In genomic region chr16:21185659-21186325, GRCh38 we compare ENCODE assay signal across 37 cellular contexts. TPM values are rescaled to one million over a fixed set of nuclear protein-coding genes. Genes with fewer than 3 reads are reported as not detected.
"Had no signal": no experiment of that assay in that cellular context is flagged by ENCODE, and none has a peak within 500 bp of the region (broad histone marks: within the 10 kb centered on the region; RNA-seq: fewer than 3 reads in every experiment).

No MANE protein-coding gene starts in this region.

- H3K4me2 ChIP-seq: KMS-11 had no signal

- H3K27ac Mint-ChIP-seq: activated CD4-positive, alpha-beta T cell treated with anti-CD3 and anti-CD28 coated beads, Interleukin-2, amount 10 ng/mL, durations not matched to agents 7 days and 5 days; activated CD8-positive, alpha-beta T cell treated with anti-CD3 and anti-CD28 coated beads, Interleukin-2, amount 10 ng/mL, durations not matched to agents 7 days and 5 days; activated naive CD8-positive, alpha-beta T cell treated with anti-CD3 and anti-CD28 coated beads, Interleukin-2, amount 10 ng/mL, durations not matched to agents 7 days and 5 days; activated T-helper 1 cell treated with anti-CD3 and anti-CD28 coated beads, Interleukin-12 subunit alpha, Interleukin-12 subunit beta, Interleukin-2, Interleukin-4 antibody, amounts not matched to agents 30 ng/mL and 10 ng/mL and 1 ng/mL, durations not matched to agents 14 hours and 24 hours and 36 hours had no signal

- H3K27ac ChIP-seq: ascending aorta, body of pancreas, breast epithelium, KMS-11, RWPE1, SJCRH30, SK-N-MC, WERI-Rb-1 had no signal

- H3K9me3 ChIP-seq: ascending aorta, body of pancreas, breast epithelium, SJCRH30 had no signal

- H3K4me3 Mint-ChIP-seq: activated CD4-positive, alpha-beta T cell treated with anti-CD3 and anti-CD28 coated beads, Interleukin-2, amount 10 ng/mL, durations not matched to agents 7 days and 5 days; activated CD8-positive, alpha-beta T cell treated with anti-CD3 and anti-CD28 coated beads, Interleukin-2, amount 10 ng/mL, durations not matched to agents 7 days and 5 days; activated naive CD8-positive, alpha-beta T cell treated with anti-CD3 and anti-CD28 coated beads, Interleukin-2, amount 10 ng/mL, durations not matched to agents 7 days and 5 days; activated T-cell treated with anti-CD3 and anti-CD28 coated beads, Interleukin-2, amount 50 U/mL, for 4 hours; activated T-helper 1 cell treated with anti-CD3 and anti-CD28 coated beads, Interleukin-12 subunit alpha, Interleukin-12 subunit beta, Interleukin-2, Interleukin-4 antibody, amounts not matched to agents 30 ng/mL and 10 ng/mL and 1 ng/mL, durations not matched to agents 14 hours and 24 hours and 36 hours had no signal

- H3K36me3 ChIP-seq: SJCRH30 had no signal

- FAIRE-seq: RCC 7860 had no signal

- H3K4me3 ChIP-seq: ascending aorta, body of pancreas, breast epithelium, SJCRH30, SK-N-MC had no signal

- ATAC-seq: activated CD8-positive, alpha-beta T cell treated with anti-CD3 and anti-CD28 coated beads, Interleukin-2, amount 10 ng/mL, durations not matched to agents 7 days and 5 days; body of pancreas; PC-3 had no signal

- H3K9ac ChIP-seq: KMS-11 had no signal

- H3K4me1 Mint-ChIP-seq: activated naive CD8-positive, alpha-beta T cell treated with anti-CD3 and anti-CD28 coated beads, Interleukin-2, amount 10 ng/mL, durations not matched to agents 7 days and 5 days had no signal

- H3K4me1 ChIP-seq: breast epithelium, SJCRH30 had no signal

- DNase-seq: activated CD4-positive, alpha-beta T cell treated with anti-CD3 and anti-CD28 coated beads, Interleukin-2, amount 10 ng/mL, durations not matched to agents 7 days and 5 days; activated CD4-positive, alpha-beta T cell treated with anti-CD3 and anti-CD28 coated beads, Interleukin-2, amount 50 U/mL, for 48 hours; activated CD8-positive, alpha-beta T cell treated with anti-CD3 and anti-CD28 coated beads, Interleukin-2, amount 10 ng/mL, durations not matched to agents 7 days and 5 days; activated effector memory CD4-positive, alpha-beta T cell treated with Interleukin-2 at 50 U/mL for 16 hours; activated naive CD4-positive, alpha-beta T cell treated with anti-CD3 and anti-CD28 coated beads, Interleukin-2, amount 50 U/mL, for 16 hours; activated naive CD8-positive, alpha-beta T cell treated with anti-CD3 and anti-CD28 coated beads, Interleukin-2, amount 10 ng/mL, durations not matched to agents 7 days and 5 days; activated T-cell treated with anti-CD3 and anti-CD28 coated beads for 4 hours; activated T-cell treated with anti-CD3 and anti-CD28 coated beads, Interleukin-2, amount 50 U/mL, for 4 hours; amygdala; body of pancreas; NCI-H1092 treated with DMSO at 0.1 percent for 48 hours; NCI-H1417; NCI-H146; NCI-H187; NCI-H2029 treated with DMSO at 0.1 percent for 48 hours; NCI-H2107; NCI-H2171; NCI-H510A; NCI-H526; NCI-H748 treated with DMSO at 0.1 percent for 48 hours; NK-92 treated with Interleukin-12 subunit alpha and Interleukin-12 subunit beta, amount 100 ng/mL, for 24 hours; PC-3; SHP77; WERI-Rb-1 had no signal

- H3K27me3 ChIP-seq: ascending aorta, body of pancreas, breast epithelium, SJCRH30 had no signal

RNA-seq across cellular contexts. Expression of gene ZP2, which starts 25.6 kb away (rescaled TPM):
- total RNA-seq: activated CD4-positive, alpha-beta T cell treated with anti-CD3 and anti-CD28 coated beads, Interleukin-2, amount 10 ng/mL, durations not matched to agents 7 days and 5 days; activated CD8-positive, alpha-beta T cell treated with anti-CD3 and anti-CD28 coated beads, Interleukin-2, amount 10 ng/mL, durations not matched to agents 7 days and 5 days; activated naive CD8-positive, alpha-beta T cell treated with anti-CD3 and anti-CD28 coated beads, Interleukin-2, amount 10 ng/mL, durations not matched to agents 7 days and 5 days; activated T-cell treated with anti-CD3 and anti-CD28 coated beads, Interleukin-2, amount 50 U/mL, for 4 hours; activated T-helper 1 cell treated with anti-CD3 and anti-CD28 coated beads, Interleukin-12 subunit alpha, Interleukin-12 subunit beta, Interleukin-2, Interleukin-4 antibody, amounts not matched to agents 30 ng/mL and 10 ng/mL and 1 ng/mL, durations not matched to agents 14 hours and 24 hours and 36 hours; ascending aorta; body of pancreas; breast epithelium; cardiac septum; LHCN-M2; PC-3; SJCRH30; T-helper 1 cell treated with Interleukin-12 subunit alpha and Interleukin-12 subunit beta and Interleukin-4 antibody, amounts not matched to agents 30 ng/mL and 1 ng/mL, for 36 hours; T-helper 2 cell treated with Interferon-gamma antibody and Interleukin-4, amounts not matched to agents 100 ng/mL and 5 ng/mL, for 36 hours had no signal
- polyA plus RNA-seq: adipose tissue had no signal

RNA-seq across cellular contexts. Expression of gene DNAH3, which starts 35.1 kb away (rescaled TPM):
- total RNA-seq: activated CD4-positive, alpha-beta T cell treated with anti-CD3 and anti-CD28 coated beads, Interleukin-2, amount 10 ng/mL, durations not matched to agents 7 days and 5 days; activated CD8-positive, alpha-beta T cell treated with anti-CD3 and anti-CD28 coated beads, Interleukin-2, amount 10 ng/mL, durations not matched to agents 7 days and 5 days; activated naive CD8-positive, alpha-beta T cell treated with anti-CD3 and anti-CD28 coated beads, Interleukin-2, amount 10 ng/mL, durations not matched to agents 7 days and 5 days; activated T-cell treated with anti-CD3 and anti-CD28 coated beads, Interleukin-2, amount 50 U/mL, for 4 hours; activated T-helper 1 cell treated with anti-CD3 and anti-CD28 coated beads, Interleukin-12 subunit alpha, Interleukin-12 subunit beta, Interleukin-2, Interleukin-4 antibody, amounts not matched to agents 30 ng/mL and 10 ng/mL and 1 ng/mL, durations not matched to agents 14 hours and 24 hours and 36 hours; body of pancreas; SJCRH30 had no signal
- polyA plus RNA-seq: adipose tissue had no signal

RNA-seq across cellular contexts. Expression of gene ANKS4B, which starts 47.7 kb away (rescaled TPM):
- total RNA-seq: activated CD4-positive, alpha-beta T cell treated with anti-CD3 and anti-CD28 coated beads, Interleukin-2, amount 10 ng/mL, durations not matched to agents 7 days and 5 days; activated CD8-positive, alpha-beta T cell treated with anti-CD3 and anti-CD28 coated beads, Interleukin-2, amount 10 ng/mL, durations not matched to agents 7 days and 5 days; activated naive CD8-positive, alpha-beta T cell treated with anti-CD3 and anti-CD28 coated beads, Interleukin-2, amount 10 ng/mL, durations not matched to agents 7 days and 5 days; activated T-cell treated with anti-CD3 and anti-CD28 coated beads, Interleukin-2, amount 50 U/mL, for 4 hours; activated T-helper 1 cell treated with anti-CD3 and anti-CD28 coated beads, Interleukin-12 subunit alpha, Interleukin-12 subunit beta, Interleukin-2, Interleukin-4 antibody, amounts not matched to agents 30 ng/mL and 10 ng/mL and 1 ng/mL, durations not matched to agents 14 hours and 24 hours and 36 hours; ascending aorta; cardiac septum; LHCN-M2; PC-3; T-helper 1 cell treated with Interleukin-12 subunit alpha and Interleukin-12 subunit beta and Interleukin-4 antibody, amounts not matched to agents 30 ng/mL and 1 ng/mL, for 36 hours; T-helper 2 cell treated with Interferon-gamma antibody and Interleukin-4, amounts not matched to agents 100 ng/mL and 5 ng/mL, for 36 hours had no signal
